ENCODE assay signal across 18 cellular contexts in the genomic region with DNA sequence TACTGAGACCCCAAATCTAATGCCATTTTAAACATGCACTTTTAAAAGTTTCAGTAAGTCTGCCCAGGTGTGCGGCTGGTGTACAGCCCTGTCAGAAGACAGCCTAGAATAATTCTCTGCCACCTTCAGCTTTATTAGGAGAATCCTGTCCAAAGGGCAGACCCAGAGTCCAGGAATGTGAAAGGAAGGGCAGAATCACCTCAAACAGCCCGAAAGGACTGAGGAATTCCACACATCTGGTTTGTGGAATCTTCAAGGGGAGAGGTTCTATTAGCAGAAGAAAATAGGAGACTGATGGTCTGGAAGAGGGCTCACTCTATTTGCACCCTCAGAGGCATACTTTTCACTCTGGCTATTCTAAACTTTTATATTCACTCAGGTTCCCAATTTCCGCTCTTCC. TPM values are rescaled to one million over a fixed set of nuclear protein-coding genes. Genes with fewer than 3 reads are reported as not detected.
DNase-seq lines count a peak whose midpoint lies in the region; ATAC-seq, FAIRE-seq and TF ChIP-seq lines count a peak whose summit lies in the region.
"Had no signal": no experiment of that assay in that cellular context is flagged by ENCODE, and none has a peak within 500 bp of the region (broad histone marks: within the 10 kb centered on the region; RNA-seq: fewer than 3 reads in every experiment).

No MANE protein-coding gene starts in this region.

- ATAC-seq in HepG2, result no peak
- ATAC-seq in right lobe of liver, result no peak
- ATAC-seq in left colon, result peak; percentile 50
- ATAC-seq: GM12878, GM23338 had no signal

- FAIRE-seq in HepG2 (lab: Jason Lieb, UNC) (no peak), small intestine (lab: Jason Lieb, UNC) (no peak)
- FAIRE-seq: GM12878, GM18507 had no signal

- H3K4me1 ChIP-seq in HepG2 (ENCODE audit: insufficient read depth, low read length) (peaks cover 33% of the 10 kb centered on the region), right lobe of liver (no peaks in the 10 kb centered on the region), small intestine (ENCODE audit: control insufficient read depth in 2 of 2, insufficient read depth in 1 of 2, low read depth in 1 of 2, low read length in 1 of 2) (no peaks in the 10 kb centered on the region), ovary (ENCODE audit: insufficient read depth) (peaks cover 4% of the 10 kb centered on the region)

- peak overlapping the region; percentile 50 for H3K27ac Mint-ChIP-seq in HFFc6
- H3K27ac Mint-ChIP-seq: CD4-positive, alpha-beta T cell; GM23338 had no signal

- H3K27me3 Mint-ChIP-seq in HFFc6 (ENCODE audit: insufficient read depth), result peaks cover 3% of the 10 kb centered on the region

- peaks cover 63% of the 10 kb centered on the region for H3K4me1 Mint-ChIP-seq in HFFc6 (ENCODE audit: low read depth)

- 12% methylated on average over 3 of the region's 3 CpGs for WGBS in HepG2 (ENCODE audit: low lambda C conversion rate)
- WGBS in right lobe of liver (ENCODE audit: insufficient coverage, low coverage, low lambda C conversion rate, missing lambda C conversion rate), result 73% methylated on average over 3 of the region's 3 CpGs
- WGBS in small intestine, 3 donors, result 44 to 78% (median 59%) methylated on average over 3 of the region's 3 CpGs
- WGBS in lower leg skin, 2 donors, result 84 to 91% methylated on average over 3 of the region's 3 CpGs
- WGBS in ovary, 3 donors, result 74 to 77% (median 75%) methylated on average over 3 of the region's 3 CpGs

- TF ChIP-seq RAD21 in HepG2 (CRISPR knock-in tag; IDR thresholded peaks at IDR 0.05), result no peak

- H3K4me3 ChIP-seq in HepG2 (replicated peaks in 1 of 3; ENCODE audit: insufficient read depth in 1 of 3, low read depth in 2 of 3, low read length in 3 of 3), result no peak overlapping the region
- no peak overlapping the region for H3K4me3 ChIP-seq in right lobe of liver
- no peak overlapping the region for H3K4me3 ChIP-seq in small intestine (ENCODE audit: low read depth in 1 of 2, low read length in 2 of 2)
- no peak overlapping the region for H3K4me3 ChIP-seq in coronary artery
- H3K4me3 ChIP-seq in lower leg skin (ENCODE audit: low read depth, poor library complexity, severe bottlenecking), result no peak overlapping the region
- no peak overlapping the region for H3K4me3 ChIP-seq in ovary
- H3K4me3 ChIP-seq: BLaER1 treated with 17β-estradiol and CSF1 and Interleukin-3, amounts not matched to agents 10 nM and 100 nM; GM12878; GM23338 had no signal

- no TSS peak for BruUV-seq in HepG2 (replicated peaks; lab: Mats Ljungman, UMichigan)

- no peak overlapping the region for H3K9ac ChIP-seq in HepG2 (ENCODE audit: insufficient read depth, low read depth, low read length)
- H3K9ac ChIP-seq: BLaER1 treated with 17β-estradiol and CSF1 and Interleukin-3, amounts not matched to agents 10 nM and 100 nM had no signal

- CTCF ChIA-PET in HepG2 (lab: Yijun Ruan, JAX; ENCODE audit: low intra/inter-chr PET ratio, low total read pairs), result no interaction called here

- H3K79me2 ChIP-seq in HepG2 (ENCODE audit: insufficient read depth, low read length), result no peaks in the 10 kb centered on the region

- peak overlapping the region; percentile 36 for H3K4me2 ChIP-seq in HepG2 (ENCODE audit: low read depth, low read length)
- H3K4me2 ChIP-seq: BLaER1 treated with 17β-estradiol and CSF1 and Interleukin-3, amounts not matched to agents 10 nM and 100 nM; GM23338 had no signal

- peak; percentile 42 for DNase-seq in HepG2 (ENCODE audit: low spot score)
- no peak for DNase-seq in right lobe of liver
- no peak for DNase-seq in HFFc6
- no peak for DNase-seq in left colon
- DNase-seq in small intestine, result peak; percentile 12
- no peak for DNase-seq in coronary artery (ENCODE audit: low spot score)
- DNase-seq in lower leg skin (ENCODE audit: low spot score in 2 of 2), result no peak
- DNase-seq in ovary, result no peak
- DNase-seq: CD4-positive, alpha-beta T cell; DMS79 treated with DMSO at 0.1 percent for 48 hours; H7; KBM-7 had no signal

- H3K27ac ChIP-seq in HepG2 (ENCODE audit: extremely low read length, insufficient read depth, low read length) (no peak overlapping the region), right lobe of liver (no peak overlapping the region), small intestine (ENCODE audit: low read depth in 1 of 2, low read length in 1 of 2) (no peak overlapping the region), coronary artery (no peak overlapping the region), ovary (no peak overlapping the region)
- H3K27ac ChIP-seq: 22Rv1; BLaER1 treated with 17β-estradiol and CSF1 and Interleukin-3, amounts not matched to agents 10 nM and 100 nM; HL-60 had no signal

- no peak overlapping the region for H3K4me3 Mint-ChIP-seq in HFFc6
- H3K4me3 Mint-ChIP-seq: CD4-positive, alpha-beta T cell; GM23338 had no signal

- no peaks in the 10 kb centered on the region for H3K9me3 Mint-ChIP-seq in HFFc6
- H3K9me3 Mint-ChIP-seq: CD4-positive, alpha-beta T cell had no signal

- H3K36me3 ChIP-seq in HepG2 (replicated peaks in 1 of 2; ENCODE audit: control insufficient read depth in 1 of 2, insufficient read depth in 2 of 2, low read length in 2 of 2) (no peaks in the 10 kb centered on the region), right lobe of liver (no peaks in the 10 kb centered on the region), small intestine (ENCODE audit: control insufficient read depth in 2 of 2, insufficient read depth in 2 of 2, low read length in 2 of 2) (no peaks in the 10 kb centered on the region), ovary (no peaks in the 10 kb centered on the region)
- H3K36me3 ChIP-seq: BLaER1 treated with 17β-estradiol and CSF1 and Interleukin-3, amounts not matched to agents 10 nM and 100 nM had no signal

- no peak overlapping the region for H2AFZ ChIP-seq in HepG2 (ENCODE audit: low read length)
- H2AFZ ChIP-seq: GM23338 had no signal

- peaks cover 5% of the 10 kb centered on the region; the same call in 1 of the 2 replicates for H3K36me3 Mint-ChIP-seq in HFFc6 (ENCODE audit: low read depth)

- in situ Hi-C loops in HepG2 (cut with HindIII; ENCODE audit: extremely low pct_ligation_motif_present, low pct_unique_long_range_greater_than_20kb), result no loop called here

- POLR2A ChIA-PET in HepG2 (lab: Yijun Ruan, JAX), result interaction anchor here (0.6 to 3.8 kb wide), 3 partner anchors 14 to 62 kb away, joined by 3 to 16 read pairs (median 3); no protein-coding TSS in a partner anchor

- H3K27me3 ChIP-seq in HepG2 (ENCODE audit: control insufficient read depth in 1 of 2, insufficient read depth in 2 of 2, low read length in 2 of 2) (no peaks in the 10 kb centered on the region), right lobe of liver (no peaks in the 10 kb centered on the region), small intestine (ENCODE audit: control insufficient read depth in 2 of 2, insufficient read depth in 2 of 2, low read length in 2 of 2) (no peaks in the 10 kb centered on the region), ovary (no peaks in the 10 kb centered on the region)
- H3K27me3 ChIP-seq: BLaER1 treated with 17β-estradiol and CSF1 and Interleukin-3, amounts not matched to agents 10 nM and 100 nM had no signal

- TF ChIP-seq POLR2A in HepG2 (IDR thresholded peaks at IDR 0.05; ENCODE audit: insufficient read depth in 1 of 2, low read depth in 2 of 2, low read length in 2 of 2), result no peak
- no peak for TF ChIP-seq POLR2A in right lobe of liver (IDR thresholded peaks at IDR 0.05)
- TF ChIP-seq POLR2A in lower leg skin (IDR thresholded peaks at IDR 0.05), result no peak
- no peak for TF ChIP-seq POLR2A in ovary (IDR thresholded peaks at IDR 0.05)

- H3K9me3 ChIP-seq in HepG2 (ENCODE audit: low read length), result no peaks in the 10 kb centered on the region
- no peaks in the 10 kb centered on the region for H3K9me3 ChIP-seq in right lobe of liver
- H3K9me3 ChIP-seq in small intestine (ENCODE audit: control insufficient read depth, low read depth), result no peaks in the 10 kb centered on the region
- no peaks in the 10 kb centered on the region for H3K9me3 ChIP-seq in ovary
- H3K9me3 ChIP-seq: BLaER1 treated with 17β-estradiol and CSF1 and Interleukin-3, amounts not matched to agents 10 nM and 100 nM had no signal

- no peaks in the 10 kb centered on the region for H4K20me1 ChIP-seq in HepG2 (ENCODE audit: insufficient read depth, low read length)
- H4K20me1 ChIP-seq: BLaER1 treated with 17β-estradiol and CSF1 and Interleukin-3, amounts not matched to agents 10 nM and 100 nM had no signal

- intact Hi-C loops in HepG2 (cut with micrococcal nuclease; ENCODE audit: unreplicated experiment) (loop anchor here (2.0 kb wide), 1 partner anchor 15 kb away; no protein-coding TSS in a partner anchor), right lobe of liver (cut with DNase I) (no loop called here), left colon (cut with DNase I, micrococcal nuclease) (no loop called here), lower leg skin (cut with DNase I; ENCODE audit: low total_unique reads) (no loop called here), ovary (cut with DNase I) (no loop called here)

- TF ChIP-seq EP300 in HepG2 (IDR thresholded peaks at IDR 0.05; ENCODE audit: low read depth in 2 of 2, low read length in 2 of 2) (no peak), HepG2 (CRISPR knock-in tag; IDR thresholded peaks at IDR 0.05; ENCODE audit: borderline replicate concordance) (no peak), ovary (IDR thresholded peaks at IDR 0.05) (no peak)

- TF ChIP-seq CTCF in HepG2 (CRISPR knock-in tag; IDR thresholded peaks at IDR 0.05) (no peak), right lobe of liver (IDR thresholded peaks at IDR 0.05) (no peak), HFFc6 (IDR thresholded peaks at IDR 0.05) (no peak), coronary artery (IDR thresholded peaks at IDR 0.05) (no peak), lower leg skin (IDR thresholded peaks at IDR 0.05) (no peak), ovary (IDR thresholded peaks at IDR 0.05) (no peak)

RNA-seq across cellular contexts. Expression of a gene that starts 46.6 kb away (rescaled TPM):
- total RNA-seq in HepG2 (2016; rRNA removed; fragmentation: Illumina TruSeq; extraction: Trizol) (12.4 and 24.0 TPM in 2 replicates), right lobe of liver (1 to 10 TPM; 1.1 to 2.9 (median 1.8) TPM), left colon (1 to 10 TPM; 2.0 to 2.6 TPM), lower leg skin (10 to 100 TPM; 28.7 to 52.4 (median 29.8) TPM), ovary (100 to 1,000 TPM in 5 of 7 donors, 10 to 100 TPM in 2; 43.1 to 265 (median 135) TPM)
- total RNA-seq in HepG2 (2016; cell fraction: cytosol; rRNA removed; fragmentation: Illumina TruSeq; extraction: Trizol; ENCODE audit: low read depth), result 8.5 and 10.2 TPM in 2 replicates
- 12.7 and 22.1 TPM in 2 replicates for total RNA-seq in HepG2 (2016; cell fraction: insoluble cytoplasmic fraction; rRNA removed; fragmentation: Illumina TruSeq; extraction: Trizol)
- 13.7 and 17.0 TPM in 2 replicates for total RNA-seq in HepG2 (2016; cell fraction: membrane; rRNA removed; fragmentation: Illumina TruSeq; extraction: Trizol)
- 16.6 and 22.9 TPM in 2 replicates for total RNA-seq in HepG2 (2016; cell fraction: nucleus; rRNA removed; fragmentation: Illumina TruSeq; extraction: Trizol)
- polyA plus RNA-seq in HepG2 (2011; rRNA removed) (43.6 and 48.0 TPM in 2 replicates), small intestine (1 to 10 TPM; 2.7 to 9.6 (median 3.5) TPM), ovary (10 to 100 TPM; 37.7 to 78.7 TPM)
- 34.1 and 42.7 TPM in 2 replicates for polyA plus RNA-seq in HepG2 (2011; cell fraction: cytosol; rRNA removed)
- polyA plus RNA-seq in HepG2 (2011; cell fraction: nucleus; rRNA removed), result 45.0 and 51.9 TPM in 2 replicates
- polyA plus RNA-seq in HepG2 (2012), result 24.1 and 31.2 TPM in 2 replicates
- polyA plus RNA-seq in HepG2 (2016; cell fraction: cytosol; fragmentation: Illumina TruSeq; extraction: Trizol; ENCODE audit: low read depth), result 3.8 and 5.0 TPM in 2 replicates
- 9.1 and 11.5 TPM in 2 replicates for polyA plus RNA-seq in HepG2 (2016; cell fraction: insoluble cytoplasmic fraction; fragmentation: Illumina TruSeq; extraction: Trizol; ENCODE audit: low read depth)
- 8.9 and 12.0 TPM in 2 replicates for polyA plus RNA-seq in HepG2 (2016; cell fraction: membrane; fragmentation: Illumina TruSeq; extraction: Trizol; ENCODE audit: low read depth)
- 23.9 and 24.2 TPM in 2 replicates for polyA plus RNA-seq in HepG2 (2016; cell fraction: nucleus; fragmentation: Illumina TruSeq; extraction: Trizol; ENCODE audit: insufficient read depth, low read depth)
- 189 and 236 TPM in 2 replicates for polyA minus RNA-seq in HepG2 (2011; rRNA and poly(A)+ RNA removed; ENCODE audit: low replicate concordance)
- 48.4 and 49.0 TPM in 2 replicates for polyA minus RNA-seq in HepG2 (2011; cell fraction: cytosol; rRNA and poly(A)+ RNA removed)
- polyA minus RNA-seq in HepG2 (2011; cell fraction: nucleus; rRNA and poly(A)+ RNA removed), result 33.2 and 34.2 TPM in 2 replicates
- total RNA-seq in HFFc6 (2021; fragmentation: NEBNext Ultra II Directional; extraction: Animal tissue kit (Norgen Biotek cat#: 25700)), result 10 to 100 TPM; 16.6 to 27.6 (median 21.9) TPM

RNA-seq across cellular contexts. Expression of a gene that starts 54.6 kb away (rescaled TPM):
- total RNA-seq in HepG2 (2016; rRNA removed; fragmentation: Illumina TruSeq; extraction: Trizol) (59.0 and 71.8 TPM in 2 replicates), right lobe of liver (10 to 100 TPM; 10.9 to 17.2 (median 12.1) TPM), left colon (10 to 100 TPM; 26.9 to 28.2 TPM), lower leg skin (10 to 100 TPM; 17.2 to 24.1 (median 20.7) TPM), ovary (10 to 100 TPM; 43.4 to 90.2 (median 61.6) TPM)
- 225 and 267 TPM in 2 replicates for total RNA-seq in HepG2 (2016; cell fraction: cytosol; rRNA removed; fragmentation: Illumina TruSeq; extraction: Trizol; ENCODE audit: low read depth)
- 58.3 and 67.8 TPM in 2 replicates for total RNA-seq in HepG2 (2016; cell fraction: insoluble cytoplasmic fraction; rRNA removed; fragmentation: Illumina TruSeq; extraction: Trizol)
- total RNA-seq in HepG2 (2016; cell fraction: membrane; rRNA removed; fragmentation: Illumina TruSeq; extraction: Trizol), result 138 and 166 TPM in 2 replicates
- 62.7 and 68.1 TPM in 2 replicates for total RNA-seq in HepG2 (2016; cell fraction: nucleus; rRNA removed; fragmentation: Illumina TruSeq; extraction: Trizol)
- polyA plus RNA-seq in HepG2 (2011; rRNA removed) (5.3 and 5.5 TPM in 2 replicates), small intestine (1 to 10 TPM; 1.4 to 3.8 (median 3.6) TPM), ovary (10 to 100 TPM in 1 of 2 donors, 1 to 10 TPM in 1; 7.1 to 14.8 TPM)
- polyA plus RNA-seq in HepG2 (2011; cell fraction: cytosol; rRNA removed), result 2.6 and 3.6 TPM in 2 replicates
- 7.1 and 10.0 TPM in 2 replicates for polyA plus RNA-seq in HepG2 (2011; cell fraction: nucleus; rRNA removed)
- polyA plus RNA-seq in HepG2 (2012), result 8.3 and 10.0 TPM in 2 replicates
- polyA plus RNA-seq in HepG2 (2016; cell fraction: cytosol; fragmentation: Illumina TruSeq; extraction: Trizol; ENCODE audit: low read depth), result 0.25 and 0.32 TPM in 2 replicates
- 10.2 and 10.3 TPM in 2 replicates for polyA plus RNA-seq in HepG2 (2016; cell fraction: insoluble cytoplasmic fraction; fragmentation: Illumina TruSeq; extraction: Trizol; ENCODE audit: low read depth)
- polyA plus RNA-seq in HepG2 (2016; cell fraction: membrane; fragmentation: Illumina TruSeq; extraction: Trizol; ENCODE audit: low read depth), result 0.95 and 1.1 TPM in 2 replicates
- polyA plus RNA-seq in HepG2 (2016; cell fraction: nucleus; fragmentation: Illumina TruSeq; extraction: Trizol; ENCODE audit: insufficient read depth, low read depth), result 23.0 and 30.4 TPM in 2 replicates
- polyA minus RNA-seq in HepG2 (2011; rRNA and poly(A)+ RNA removed; ENCODE audit: low replicate concordance), result 37.1 and 109 TPM in 2 replicates
- polyA minus RNA-seq in HepG2 (2011; cell fraction: cytosol; rRNA and poly(A)+ RNA removed), result 44.4 and 47.0 TPM in 2 replicates
- polyA minus RNA-seq in HepG2 (2011; cell fraction: nucleus; rRNA and poly(A)+ RNA removed), result 72.2 and 82.1 TPM in 2 replicates
- total RNA-seq in HFFc6 (2021; fragmentation: NEBNext Ultra II Directional; extraction: Animal tissue kit (Norgen Biotek cat#: 25700)), result 10 to 100 TPM; 11.8 to 16.6 (median 15.3) TPM

Comparison
In these comparisons a context has a peak if more than half of its experiments do, and no peak if none do; other contexts are left out.
1. DNase-seq: peak in HepG2 (single experiment) and small intestine (single experiment); none in right lobe of liver (0 of 3), HFFc6 (single experiment), left colon (0 of 2), coronary artery (single experiment), lower leg skin (0 of 2) and ovary (0 of 5).